In the genomic region with DNA sequence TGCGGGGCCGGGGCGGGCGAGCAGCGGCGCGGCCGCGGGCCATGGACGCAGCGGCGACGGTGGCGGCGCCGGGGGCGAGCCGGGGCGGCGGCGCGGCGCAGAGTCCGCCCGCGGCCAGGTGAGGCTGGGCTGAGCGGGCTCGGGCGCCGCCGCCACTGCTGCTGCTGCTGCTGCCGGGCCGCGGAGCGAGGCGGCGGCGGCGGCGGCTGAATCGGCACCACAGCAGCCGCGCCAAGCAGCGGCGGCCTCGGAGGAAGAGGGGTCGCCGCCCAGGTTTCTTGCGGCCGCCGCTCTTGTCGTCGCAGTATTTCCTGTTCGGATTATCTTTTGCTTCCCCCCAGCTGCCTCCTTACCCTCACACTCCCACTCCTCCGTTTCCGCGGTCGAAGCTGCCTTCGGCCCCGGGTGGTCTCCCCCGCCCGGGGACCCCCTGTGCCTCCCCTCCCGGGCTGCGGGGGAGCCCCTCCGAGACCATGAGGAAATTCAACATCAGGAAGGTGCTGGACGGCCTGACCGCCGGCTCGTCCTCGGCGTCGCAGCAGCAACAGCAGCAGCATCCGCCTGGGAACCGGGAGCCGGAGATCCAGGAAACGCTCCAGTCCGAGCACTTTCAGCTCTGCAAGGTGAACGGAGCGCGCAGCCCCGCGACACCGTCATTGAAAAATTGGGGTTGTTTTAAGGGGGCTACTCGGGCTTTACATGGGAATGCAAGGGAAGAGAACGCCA, we compare ENCODE assay signal across 1 cellular context.
A peak's percentile ranks its signal among the peaks of the same experiment; 100 is the strongest.
TF ChIP-seq lines count a peak whose summit lies in the region.

A gene (plus strand): TSS at position 358 of the 726 bp plus-strand sequence. CDS start 116 bp downstream, at position 474.

TF ChIP-seq in GM12878, 131 proteins besides CTCF, POLR2A, EP300 and RAD21 (continued from another document):
- TF ChIP-seq, protein P1, sequence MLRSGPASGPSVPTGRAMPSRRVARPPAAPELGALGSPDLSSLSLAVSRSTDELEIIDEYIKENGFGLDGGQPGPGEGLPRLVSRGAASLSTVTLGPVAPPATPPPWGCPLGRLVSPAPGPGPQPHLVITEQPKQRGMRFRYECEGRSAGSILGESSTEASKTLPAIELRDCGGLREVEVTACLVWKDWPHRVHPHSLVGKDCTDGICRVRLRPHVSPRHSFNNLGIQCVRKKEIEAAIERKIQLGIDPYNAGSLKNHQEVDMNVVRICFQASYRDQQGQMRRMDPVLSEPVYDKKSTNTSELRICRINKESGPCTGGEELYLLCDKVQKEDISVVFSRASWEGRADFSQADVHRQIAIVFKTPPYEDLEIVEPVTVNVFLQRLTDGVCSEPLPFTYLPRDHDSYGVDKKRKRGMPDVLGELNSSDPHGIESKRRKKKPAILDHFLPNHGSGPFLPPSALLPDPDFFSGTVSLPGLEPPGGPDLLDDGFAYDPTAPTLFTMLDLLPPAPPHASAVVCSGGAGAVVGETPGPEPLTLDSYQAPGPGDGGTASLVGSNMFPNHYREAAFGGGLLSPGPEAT (IDR thresholded peaks at IDR 0.05; ENCODE audit: low read depth): 0 out of 2 replicates have a peak, but pooled peaks have one; percentile 27
- TF ChIP-seq CBX3 (IDR thresholded peaks at IDR 0.05; ENCODE audit: borderline replicate concordance, low read depth) (no peak), TCF3 (IDR thresholded peaks at IDR 0.05; ENCODE audit: borderline replicate concordance, insufficient read depth, low read depth, low read length) (0 out of 2 replicates have a peak, but pooled peaks have one; percentile 4), CBFB (IDR thresholded peaks at IDR 0.05; ENCODE audit: low read depth) (no peak; the same call in 1 of the 2 replicates), BRCA1 (IDR thresholded peaks at IDR 0.05; ENCODE audit: low read depth, low read length) (no peak), HDGF (IDR thresholded peaks at IDR 0.05) (0 out of 2 replicates have a peak, but pooled peaks have one; percentile 35), PAX5 (IDR thresholded peaks at IDR 0.05; ENCODE audit: borderline replicate concordance, low read depth, low read length) (no peak), HCFC1 (IDR thresholded peaks at IDR 0.05; ENCODE audit: low read length) (no peak), ZNF207 (IDR thresholded peaks at IDR 0.05; ENCODE audit: borderline replicate concordance) (0 out of 2 replicates have a peak, but pooled peaks have one; percentile 52), IRF4 (IDR thresholded peaks at IDR 0.05; ENCODE audit: low read depth, low read length) (no peak), YY1 (IDR thresholded peaks at IDR 0.05; ENCODE audit: low read depth, low read length) (0 out of 2 replicates have a peak, but pooled peaks have one; percentile 8), EED (IDR thresholded peaks at IDR 0.05; ENCODE audit: low read depth) (peak; percentile 53), IKZF1 (conservative IDR thresholded peaks at IDR 0.05) (peak; percentile 53; the same call in 1 of the 2 replicates), IKZF2 (IDR thresholded peaks at IDR 0.05) (peak in 1 of 2 experiments; percentile 59; a peak in 2 of 4 replicates), CHD2 (IDR thresholded peaks at IDR 0.05; ENCODE audit: borderline replicate concordance, low read depth, low read length) (no peak), POU2F2 (IDR thresholded peaks at IDR 0.05; ENCODE audit: borderline replicate concordance, low read depth, low read length) (no peak), MYB (IDR thresholded peaks at IDR 0.05; ENCODE audit: borderline replicate concordance, low read depth, low read length) (no peak), FOS (IDR thresholded peaks at IDR 0.05; ENCODE audit: borderline replicate concordance, extremely low read depth, insufficient read length) (no peak), BACH1 (IDR thresholded peaks at IDR 0.05; ENCODE audit: borderline replicate concordance) (no peak)
- TF ChIP-seq, protein P2, sequence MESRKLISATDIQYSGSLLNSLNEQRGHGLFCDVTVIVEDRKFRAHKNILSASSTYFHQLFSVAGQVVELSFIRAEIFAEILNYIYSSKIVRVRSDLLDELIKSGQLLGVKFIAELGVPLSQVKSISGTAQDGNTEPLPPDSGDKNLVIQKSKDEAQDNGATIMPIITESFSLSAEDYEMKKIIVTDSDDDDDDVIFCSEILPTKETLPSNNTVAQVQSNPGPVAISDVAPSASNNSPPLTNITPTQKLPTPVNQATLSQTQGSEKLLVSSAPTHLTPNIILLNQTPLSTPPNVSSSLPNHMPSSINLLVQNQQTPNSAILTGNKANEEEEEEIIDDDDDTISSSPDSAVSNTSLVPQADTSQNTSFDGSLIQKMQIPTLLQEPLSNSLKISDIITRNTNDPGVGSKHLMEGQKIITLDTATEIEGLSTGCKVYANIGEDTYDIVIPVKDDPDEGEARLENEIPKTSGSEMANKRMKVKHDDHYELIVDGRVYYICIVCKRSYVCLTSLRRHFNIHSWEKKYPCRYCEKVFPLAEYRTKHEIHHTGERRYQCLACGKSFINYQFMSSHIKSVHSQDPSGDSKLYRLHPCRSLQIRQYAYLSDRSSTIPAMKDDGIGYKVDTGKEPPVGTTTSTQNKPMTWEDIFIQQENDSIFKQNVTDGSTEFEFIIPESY (IDR thresholded peaks at IDR 0.05): no peak
- TF ChIP-seq, protein P3, sequence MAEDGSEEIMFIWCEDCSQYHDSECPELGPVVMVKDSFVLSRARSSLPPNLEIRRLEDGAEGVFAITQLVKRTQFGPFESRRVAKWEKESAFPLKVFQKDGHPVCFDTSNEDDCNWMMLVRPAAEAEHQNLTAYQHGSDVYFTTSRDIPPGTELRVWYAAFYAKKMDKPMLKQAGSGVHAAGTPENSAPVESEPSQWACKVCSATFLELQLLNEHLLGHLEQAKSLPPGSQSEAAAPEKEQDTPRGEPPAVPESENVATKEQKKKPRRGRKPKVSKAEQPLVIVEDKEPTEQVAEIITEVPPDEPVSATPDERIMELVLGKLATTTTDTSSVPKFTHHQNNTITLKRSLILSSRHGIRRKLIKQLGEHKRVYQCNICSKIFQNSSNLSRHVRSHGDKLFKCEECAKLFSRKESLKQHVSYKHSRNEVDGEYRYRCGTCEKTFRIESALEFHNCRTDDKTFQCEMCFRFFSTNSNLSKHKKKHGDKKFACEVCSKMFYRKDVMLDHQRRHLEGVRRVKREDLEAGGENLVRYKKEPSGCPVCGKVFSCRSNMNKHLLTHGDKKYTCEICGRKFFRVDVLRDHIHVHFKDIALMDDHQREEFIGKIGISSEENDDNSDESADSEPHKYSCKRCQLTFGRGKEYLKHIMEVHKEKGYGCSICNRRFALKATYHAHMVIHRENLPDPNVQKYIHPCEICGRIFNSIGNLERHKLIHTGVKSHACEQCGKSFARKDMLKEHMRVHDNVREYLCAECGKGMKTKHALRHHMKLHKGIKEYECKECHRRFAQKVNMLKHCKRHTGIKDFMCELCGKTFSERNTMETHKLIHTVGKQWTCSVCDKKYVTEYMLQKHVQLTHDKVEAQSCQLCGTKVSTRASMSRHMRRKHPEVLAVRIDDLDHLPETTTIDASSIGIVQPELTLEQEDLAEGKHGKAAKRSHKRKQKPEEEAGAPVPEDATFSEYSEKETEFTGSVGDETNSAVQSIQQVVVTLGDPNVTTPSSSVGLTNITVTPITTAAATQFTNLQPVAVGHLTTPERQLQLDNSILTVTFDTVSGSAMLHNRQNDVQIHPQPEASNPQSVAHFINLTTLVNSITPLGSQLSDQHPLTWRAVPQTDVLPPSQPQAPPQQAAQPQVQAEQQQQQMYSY (CRISPR knock-in tag; IDR thresholded peaks at IDR 0.05): no peak
- TF ChIP-seq, protein P4, sequence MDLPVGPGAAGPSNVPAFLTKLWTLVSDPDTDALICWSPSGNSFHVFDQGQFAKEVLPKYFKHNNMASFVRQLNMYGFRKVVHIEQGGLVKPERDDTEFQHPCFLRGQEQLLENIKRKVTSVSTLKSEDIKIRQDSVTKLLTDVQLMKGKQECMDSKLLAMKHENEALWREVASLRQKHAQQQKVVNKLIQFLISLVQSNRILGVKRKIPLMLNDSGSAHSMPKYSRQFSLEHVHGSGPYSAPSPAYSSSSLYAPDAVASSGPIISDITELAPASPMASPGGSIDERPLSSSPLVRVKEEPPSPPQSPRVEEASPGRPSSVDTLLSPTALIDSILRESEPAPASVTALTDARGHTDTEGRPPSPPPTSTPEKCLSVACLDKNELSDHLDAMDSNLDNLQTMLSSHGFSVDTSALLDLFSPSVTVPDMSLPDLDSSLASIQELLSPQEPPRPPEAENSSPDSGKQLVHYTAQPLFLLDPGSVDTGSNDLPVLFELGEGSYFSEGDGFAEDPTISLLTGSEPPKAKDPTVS (IDR thresholded peaks at IDR 0.05; ENCODE audit: low read depth, low read length): no peak
- TF ChIP-seq, protein P5, sequence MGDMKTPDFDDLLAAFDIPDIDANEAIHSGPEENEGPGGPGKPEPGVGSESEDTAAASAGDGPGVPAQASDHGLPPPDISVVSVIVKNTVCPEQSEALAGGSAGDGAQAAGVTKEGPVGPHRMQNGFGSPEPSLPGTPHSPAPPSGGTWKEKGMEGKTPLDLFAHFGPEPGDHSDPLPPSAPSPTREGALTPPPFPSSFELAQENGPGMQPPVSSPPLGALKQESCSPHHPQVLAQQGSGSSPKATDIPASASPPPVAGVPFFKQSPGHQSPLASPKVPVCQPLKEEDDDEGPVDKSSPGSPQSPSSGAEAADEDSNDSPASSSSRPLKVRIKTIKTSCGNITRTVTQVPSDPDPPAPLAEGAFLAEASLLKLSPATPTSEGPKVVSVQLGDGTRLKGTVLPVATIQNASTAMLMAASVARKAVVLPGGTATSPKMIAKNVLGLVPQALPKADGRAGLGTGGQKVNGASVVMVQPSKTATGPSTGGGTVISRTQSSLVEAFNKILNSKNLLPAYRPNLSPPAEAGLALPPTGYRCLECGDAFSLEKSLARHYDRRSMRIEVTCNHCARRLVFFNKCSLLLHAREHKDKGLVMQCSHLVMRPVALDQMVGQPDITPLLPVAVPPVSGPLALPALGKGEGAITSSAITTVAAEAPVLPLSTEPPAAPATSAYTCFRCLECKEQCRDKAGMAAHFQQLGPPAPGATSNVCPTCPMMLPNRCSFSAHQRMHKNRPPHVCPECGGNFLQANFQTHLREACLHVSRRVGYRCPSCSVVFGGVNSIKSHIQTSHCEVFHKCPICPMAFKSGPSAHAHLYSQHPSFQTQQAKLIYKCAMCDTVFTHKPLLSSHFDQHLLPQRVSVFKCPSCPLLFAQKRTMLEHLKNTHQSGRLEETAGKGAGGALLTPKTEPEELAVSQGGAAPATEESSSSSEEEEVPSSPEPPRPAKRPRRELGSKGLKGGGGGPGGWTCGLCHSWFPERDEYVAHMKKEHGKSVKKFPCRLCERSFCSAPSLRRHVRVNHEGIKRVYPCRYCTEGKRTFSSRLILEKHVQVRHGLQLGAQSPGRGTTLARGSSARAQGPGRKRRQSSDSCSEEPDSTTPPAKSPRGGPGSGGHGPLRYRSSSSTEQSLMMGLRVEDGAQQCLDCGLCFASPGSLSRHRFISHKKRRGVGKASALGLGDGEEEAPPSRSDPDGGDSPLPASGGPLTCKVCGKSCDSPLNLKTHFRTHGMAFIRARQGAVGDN (IDR thresholded peaks at IDR 0.05): no peak
